ENCODE assay signal across 9 cellular contexts in genomic region chr17:42673885-42674754, GRCh38. TPM values are rescaled to one million over a fixed set of nuclear protein-coding genes. Genes with fewer than 3 reads are reported as not detected.
DNase-seq lines count a peak whose midpoint lies in the region; ATAC-seq, FAIRE-seq and TF ChIP-seq lines count a peak whose summit lies in the region.
"Had no signal": no experiment of that assay in that cellular context is flagged by ENCODE, and none has a peak within 500 bp of the region (broad histone marks: within the 10 kb centered on the region; RNA-seq: fewer than 3 reads in every experiment).

No MANE protein-coding gene starts in this region.

- peaks cover 20% of the 10 kb centered on the region for H4K20me1 ChIP-seq in hepatocyte (ENCODE audit: insufficient read depth, poor library complexity, severe bottlenecking)

- no peak for ATAC-seq in activated naive CD8-positive, alpha-beta T cell treated with anti-CD3 and anti-CD28 coated beads, Interleukin-2, amount 50 U/mL, for 24 hours
- no peak for ATAC-seq in HG02973 (IDR thresholded peaks at IDR 0.05; ENCODE audit: unreplicated experiment)

- no peak for FAIRE-seq in RCC 7860 (lab: Jason Lieb, UNC)

- H3K9me2 ChIP-seq in hepatocyte (replicated peaks; ENCODE audit: insufficient read depth): no peaks in the 10 kb centered on the region

- peaks cover 30% of the 10 kb centered on the region for H3K79me2 ChIP-seq in hepatocyte

- no peaks in the 10 kb centered on the region for H3K9me3 ChIP-seq in HUES64 (ENCODE audit: insufficient read depth, low read depth, low read length)
- no peaks in the 10 kb centered on the region for H3K9me3 ChIP-seq in hepatocyte (ENCODE audit: low read depth)

- peaks cover 55% of the 10 kb centered on the region for H3K27me3 Mint-ChIP-seq in activated naive CD8-positive, alpha-beta T cell treated with anti-CD3 and anti-CD28 coated beads, Interleukin-2, amount 50 U/mL, for 24 hours

- WGBS in HUES64: 21% methylated on average over 30 of the region's 32 CpGs
- WGBS in hepatocyte (ENCODE audit: low lambda C conversion rate, missing lambda C conversion rate): 48% methylated on average over 27 of the region's 32 CpGs

- H3K27ac ChIP-seq in HUES64 (ENCODE audit: low read depth, low read length) (no peak overlapping the region), hepatocyte (no peak overlapping the region)

- no peak overlapping the region for H3K4me3 Mint-ChIP-seq in activated naive CD8-positive, alpha-beta T cell treated with anti-CD3 and anti-CD28 coated beads, Interleukin-2, amount 50 U/mL, for 24 hours

- H3K27me3 ChIP-seq in HUES64 (ENCODE audit: insufficient read depth, low read length): peaks cover 53% of the 10 kb centered on the region
- no peaks in the 10 kb centered on the region for H3K27me3 ChIP-seq in hepatocyte

- H3K4me3 ChIP-seq in HUES64 (ENCODE audit: low read length) (peak overlapping the region; percentile 94), hepatocyte (no peak overlapping the region)

- DNase-seq in DMS79 treated with DMSO at 0.1 percent for 48 hours (lab: John Stamatoyannopoulos, UW) (peak; percentile 49), hepatocyte (ENCODE audit: low spot score) (peak; percentile 55), kidney glomerular epithelial cell (lab: John Stamatoyannopoulos, UW) (no peak), RCC 7860 (ENCODE audit: low spot score) (no peak)
- DNase-seq in activated naive CD8-positive, alpha-beta T cell treated with anti-CD3 and anti-CD28 coated beads, Interleukin-2, amount 50 U/mL, for 24 hours: peak; percentile 40
- peak; percentile 58 for DNase-seq in stimulated activated CD8-positive, alpha-beta memory T cell treated with anti-CD3 and anti-CD28 coated beads, Interleukin-4, amount 100 ng/mL, for 48 hours

- no peaks in the 10 kb centered on the region for H3K9me3 Mint-ChIP-seq in activated naive CD8-positive, alpha-beta T cell treated with anti-CD3 and anti-CD28 coated beads, Interleukin-2, amount 50 U/mL, for 24 hours
- H3K9me3 Mint-ChIP-seq: stimulated activated naive CD8-positive, alpha-beta T cell treated with anti-CD3 and anti-CD28 coated beads, Interleukin-15, Interleukin-2, amounts not matched to agents 100 ng/mL and 50 ng/mL, for 24 hours had no signal

- no peak overlapping the region for H3K9ac ChIP-seq in HUES64 (ENCODE audit: low read depth, low read length)

- H3K4me1 ChIP-seq in HUES64 (ENCODE audit: insufficient read depth, low read length): peaks cover 38% of the 10 kb centered on the region
- peaks cover 33% of the 10 kb centered on the region for H3K4me1 ChIP-seq in hepatocyte (ENCODE audit: insufficient read depth)

- no peak overlapping the region for H3K27ac Mint-ChIP-seq in activated naive CD8-positive, alpha-beta T cell treated with anti-CD3 and anti-CD28 coated beads, Interleukin-2, amount 50 U/mL, for 24 hours
- H3K27ac Mint-ChIP-seq: stimulated activated naive CD8-positive, alpha-beta T cell treated with anti-CD3 and anti-CD28 coated beads, Interleukin-15, Interleukin-2, amounts not matched to agents 100 ng/mL and 50 ng/mL, for 24 hours had no signal

- TF ChIP-seq CTCF in hepatocyte (IDR thresholded peaks at IDR 0.05; ENCODE audit: poor library complexity): peak; percentile 44

- peak overlapping the region; percentile 95 for H3K4me2 ChIP-seq in hepatocyte

- no peak overlapping the region for H2AFZ ChIP-seq in hepatocyte

- H3K36me3 ChIP-seq in HUES64 (ENCODE audit: insufficient read depth, low read length) (peaks cover 10% of the 10 kb centered on the region; the same call in 1 of the 2 replicates), hepatocyte (replicated peaks; ENCODE audit: insufficient read depth, low read depth) (no peaks in the 10 kb centered on the region)

- no peaks in the 10 kb centered on the region for H3K36me3 Mint-ChIP-seq in activated naive CD8-positive, alpha-beta T cell treated with anti-CD3 and anti-CD28 coated beads, Interleukin-2, amount 50 U/mL, for 24 hours (ENCODE audit: low read depth)

- H3K4me1 Mint-ChIP-seq in activated naive CD8-positive, alpha-beta T cell treated with anti-CD3 and anti-CD28 coated beads, Interleukin-2, amount 50 U/mL, for 24 hours: peaks cover 47% of the 10 kb centered on the region

RNA-seq across cellular contexts. Expression of gene PLEKHH3, which starts 2.7 kb away (rescaled TPM):
- polyA plus RNA-seq in HUES64 (2013, experiment 1 of 2): 10.0 TPM
- 12.9 TPM for polyA plus RNA-seq in HUES64 (2013, experiment 2 of 2)
- total RNA-seq in hepatocyte: 16.9 and 20.5 TPM in 2 replicates
- polyA plus RNA-seq in hepatocyte: 30.9 and 33.7 TPM in 2 replicates

RNA-seq across cellular contexts. Expression of gene CCR10, which starts 7.5 kb away (rescaled TPM):
- polyA plus RNA-seq in HUES64 (2013, experiment 1 of 2): 0.20 TPM
- polyA plus RNA-seq in HUES64 (2013, experiment 2 of 2): 1.1 TPM
- total RNA-seq in hepatocyte: 0.12 and 0.37 TPM in 2 replicates
- polyA plus RNA-seq in hepatocyte: 4.6 and 5.0 TPM in 2 replicates

RNA-seq across cellular contexts. Expression of gene CNTNAP1, which starts 8.2 kb away (rescaled TPM):
- polyA plus RNA-seq in HUES64 (2013, experiment 1 of 2): 4.1 TPM
- polyA plus RNA-seq in HUES64 (2013, experiment 2 of 2): 6.6 TPM
- total RNA-seq in hepatocyte: 3.6 and 4.4 TPM in 2 replicates
- polyA plus RNA-seq in hepatocyte: 2.0 and 2.6 TPM in 2 replicates

RNA-seq across cellular contexts. Expression of gene TUBG2, which starts 15.0 kb away (rescaled TPM):
- 8.3 TPM for polyA plus RNA-seq in HUES64 (2013, experiment 1 of 2)
- 10.7 TPM for polyA plus RNA-seq in HUES64 (2013, experiment 2 of 2)
- 13.1 and 16.0 TPM in 2 replicates for total RNA-seq in hepatocyte
- 46.3 and 58.7 TPM in 2 replicates for polyA plus RNA-seq in hepatocyte

Comparison
In these comparisons a context has a peak if more than half of its experiments do, and no peak if none do; other contexts are left out.
1. DNase-seq: peak in DMS79 treated with DMSO at 0.1 percent for 48 hours (single experiment), activated naive CD8-positive, alpha-beta T cell treated with anti-CD3 and anti-CD28 coated beads, Interleukin-2, amount 50 U/mL, for 24 hours (single experiment), hepatocyte (single experiment) and stimulated activated CD8-positive, alpha-beta memory T cell treated with anti-CD3 and anti-CD28 coated beads, Interleukin-4, amount 100 ng/mL, for 48 hours (single experiment); none in kidney glomerular epithelial cell (single experiment) and RCC 7860 (single experiment).